8 cellular contexts compared by ENCODE assay signal in genomic region chr5:179700401-179700918, GRCh38. TPM values are rescaled to one million over a fixed set of nuclear protein-coding genes. Genes with fewer than 3 reads are reported as not detected.
DNase-seq lines count a peak whose midpoint lies in the region; ATAC-seq, FAIRE-seq and TF ChIP-seq lines count a peak whose summit lies in the region.

No MANE protein-coding gene starts in this region.

- H3K9me3 Mint-ChIP-seq in CD8-positive, alpha-beta T cell = no peaks in the 10 kb centered on the region
- no peaks in the 10 kb centered on the region for H3K9me3 Mint-ChIP-seq in naive thymus-derived CD8-positive, alpha-beta T cell

- H3K27ac ChIP-seq in CD8-positive, alpha-beta T cell (ENCODE audit: low read depth, low read length) = no peak overlapping the region
- no peak overlapping the region for H3K27ac ChIP-seq in MM.1S (ENCODE audit: low read length)

- H3K4me1 Mint-ChIP-seq in CD8-positive, alpha-beta T cell (ENCODE audit: low read depth) = peaks cover 49% of the 10 kb centered on the region
- H3K4me1 Mint-ChIP-seq in naive thymus-derived CD8-positive, alpha-beta T cell = peaks cover 25 to 67% (median 53%) of the 10 kb centered on the region in 4 donors

- DNase-seq in CD8-positive, alpha-beta T cell = no peak
- no peak for DNase-seq in MM.1S
- DNase-seq in bronchial epithelial cell (ENCODE audit: low read depth) = peak; percentile 19
- DNase-seq in naive thymus-derived CD8-positive, alpha-beta T cell = no peak
- DNase-seq in stimulated activated CD4-positive, alpha-beta T cell treated with anti-CD3 and anti-CD28 coated beads, Interleukin-4, amount 100 ng/mL, for 1 hour = no peak
- no peak for DNase-seq in NCI-H345 treated with DMSO at 0.1 percent for 48 hours (lab: John Stamatoyannopoulos, UW; ENCODE audit: unreplicated experiment)
- DNase-seq in UCSD-AML1 (lab: John Stamatoyannopoulos, UW; ENCODE audit: unreplicated experiment) = no peak
- DNase-seq in NCI-H1092 treated with DMSO at 0.1 percent for 48 hours (lab: John Stamatoyannopoulos, UW) = no peak

- FAIRE-seq in bronchial epithelial cell (lab: Jason Lieb, UNC) = no peak

- CTCF ChIA-PET in CD8-positive, alpha-beta T cell (lab: Charles Lee) = interaction anchor here (1.6 kb wide), 1 partner anchor 80 kb away, joined by 3 read pairs; no protein-coding TSS in a partner anchor

- peaks cover 71% of the 10 kb centered on the region for H3K79me2 ChIP-seq in MM.1S (ENCODE audit: low read length)

- intact Hi-C loops in CD8-positive, alpha-beta T cell (cut with DNase I, micrococcal nuclease) = no loop called here

- peak overlapping the region; percentile 99 for H3K4me3 Mint-ChIP-seq in CD8-positive, alpha-beta T cell
- H3K4me3 Mint-ChIP-seq in naive thymus-derived CD8-positive, alpha-beta T cell = peak overlapping the region; percentile 90 to 99 (median 97)

- TF ChIP-seq CTCF in CD8-positive, alpha-beta T cell (IDR thresholded peaks at IDR 0.05) = no peak
- TF ChIP-seq CTCF in MM.1S (IDR thresholded peaks at IDR 0.05; ENCODE audit: low read length) (no peak), bronchial epithelial cell (IDR thresholded peaks at IDR 0.05; ENCODE audit: insufficient read depth, low read length, severe bottlenecking) (no peak)

- H3K9me3 ChIP-seq in CD8-positive, alpha-beta T cell (ENCODE audit: low read length) = no peaks in the 10 kb centered on the region
- no peaks in the 10 kb centered on the region for H3K9me3 ChIP-seq in MM.1S (replicated peaks; ENCODE audit: insufficient read depth, low read length)

- H3K9me2 ChIP-seq in MM.1S (replicated peaks; ENCODE audit: insufficient read depth, low read length) = no peaks in the 10 kb centered on the region

- no peaks in the 10 kb centered on the region; the same call in 1 of the 2 replicates for H3F3A ChIP-seq in MM.1S (ENCODE audit: insufficient read depth, low read length)

- no peaks in the 10 kb centered on the region for H3K27me3 ChIP-seq in CD8-positive, alpha-beta T cell (ENCODE audit: insufficient read depth, low read length)
- H3K27me3 ChIP-seq in MM.1S (replicated peaks; ENCODE audit: insufficient read depth, low read length) (no peaks in the 10 kb centered on the region), bronchial epithelial cell (ENCODE audit: control insufficient read depth, insufficient read depth, low read length) (no peaks in the 10 kb centered on the region)

- ATAC-seq in CD8-positive, alpha-beta T cell = no peak
- no peak for ATAC-seq in naive thymus-derived CD8-positive, alpha-beta T cell

- H3K36me3 Mint-ChIP-seq in CD8-positive, alpha-beta T cell = peaks cover 37% of the 10 kb centered on the region
- H3K36me3 Mint-ChIP-seq in naive thymus-derived CD8-positive, alpha-beta T cell = peaks cover 0 to 29% (median 0%) of the 10 kb centered on the region in 3 donors

- H2AFZ ChIP-seq in MM.1S (ENCODE audit: low read length) = no peak overlapping the region

- H3K4me3 ChIP-seq in CD8-positive, alpha-beta T cell (ENCODE audit: low read depth, low read length) = no peak overlapping the region
- H3K4me3 ChIP-seq in MM.1S (ENCODE audit: low read length) (peak overlapping the region; percentile 92), bronchial epithelial cell (ENCODE audit: low read depth, low read length) (peak overlapping the region; percentile 97)

- no peaks in the 10 kb centered on the region for H3K27me3 Mint-ChIP-seq in CD8-positive, alpha-beta T cell (ENCODE audit: low read depth)
- H3K27me3 Mint-ChIP-seq in naive thymus-derived CD8-positive, alpha-beta T cell = no peaks in the 10 kb centered on the region

- H3K36me3 ChIP-seq in CD8-positive, alpha-beta T cell (ENCODE audit: insufficient read depth, low read length) = no peaks in the 10 kb centered on the region
- H3K36me3 ChIP-seq in MM.1S (replicated peaks; ENCODE audit: insufficient read depth, low read length) (peaks cover 9% of the 10 kb centered on the region; the same call in 1 of the 2 replicates), bronchial epithelial cell (ENCODE audit: control insufficient read depth, insufficient read depth, low read length) (peaks cover 6% of the 10 kb centered on the region)

- H3K4me2 ChIP-seq in MM.1S (ENCODE audit: low read depth, low read length) = peak overlapping the region; percentile 79

- H3K9ac ChIP-seq in MM.1S (ENCODE audit: low read length) = peak overlapping the region; percentile 99; the same call in 1 of the 2 replicates

- peaks cover 36% of the 10 kb centered on the region for H3K4me1 ChIP-seq in CD8-positive, alpha-beta T cell (ENCODE audit: insufficient read depth, low read length)
- 0 out of 2 replicates have a peak, but pooled peaks cover 4% of the 10 kb centered on the region for H3K4me1 ChIP-seq in MM.1S (ENCODE audit: low read length)

- H3K27ac Mint-ChIP-seq in CD8-positive, alpha-beta T cell = peak overlapping the region; percentile 55
- peak overlapping the region in 9 of 10 donors; percentile 73 to 99 (median 98) for H3K27ac Mint-ChIP-seq in naive thymus-derived CD8-positive, alpha-beta T cell

- POLR2A ChIA-PET in CD8-positive, alpha-beta T cell (lab: Charles Lee) = interaction anchor here (1.4 to 2.7 kb wide), 3 partner anchors 22 to 77 kb away, joined by 3 to 12 read pairs (median 10); partner anchors contain the start of genes HNRNPH1 and MAML1
- POLR2A ChIA-PET in naive thymus-derived CD8-positive, alpha-beta T cell (lab: Charles Lee) = interaction anchor here (0.7 to 2.4 kb wide), 4 partner anchors 21 to 105 kb away, joined by 3 to 9 read pairs (median 6); partner anchors contain the start of gene HNRNPH1

- peaks cover 9% of the 10 kb centered on the region for H4K20me1 ChIP-seq in MM.1S (ENCODE audit: insufficient read depth, low read length)

RNA-seq across cellular contexts. Expression of gene CANX, which starts 1.7 kb away (rescaled TPM):
- total RNA-seq in CD8-positive, alpha-beta T cell = 100 to 1,000 TPM; 131 to 133 TPM
- 925 and 1,015 TPM in 2 replicates for total RNA-seq in bronchial epithelial cell
- total RNA-seq in naive thymus-derived CD8-positive, alpha-beta T cell = 100 to 1,000 TPM; 219 to 225 TPM
- 100 to 1,000 TPM; 172 to 220 (median 190) TPM for polyA plus RNA-seq in naive thymus-derived CD8-positive, alpha-beta T cell

RNA-seq across cellular contexts. Expression of gene CBY3, which starts 19.6 kb away (rescaled TPM):
- total RNA-seq in CD8-positive, alpha-beta T cell = under 1 TPM in 1 of 2 experiments, not detected in 1; 0.44 TPM
- not detected in 2 replicates for total RNA-seq in bronchial epithelial cell
- under 1 TPM in 1 of 2 experiments, not detected in 1; 0.99 TPM for total RNA-seq in naive thymus-derived CD8-positive, alpha-beta T cell
- polyA plus RNA-seq in naive thymus-derived CD8-positive, alpha-beta T cell = under 1 TPM in 2 of 3 donors, not detected in 1; 0.62 to 0.66 TPM

RNA-seq across cellular contexts. Expression of gene MAML1, which starts 32.2 kb away (rescaled TPM):
- total RNA-seq in CD8-positive, alpha-beta T cell = 10 to 100 TPM; 23.4 to 26.9 TPM
- 4.2 TPM in 2 replicates for total RNA-seq in bronchial epithelial cell
- 10 to 100 TPM; 45.0 to 48.5 TPM for total RNA-seq in naive thymus-derived CD8-positive, alpha-beta T cell
- 1 to 10 TPM; 2.8 to 9.6 (median 3.3) TPM for polyA plus RNA-seq in naive thymus-derived CD8-positive, alpha-beta T cell
